Comparison of ENCODE assay signal across 9 cellular contexts in the genomic region with DNA sequence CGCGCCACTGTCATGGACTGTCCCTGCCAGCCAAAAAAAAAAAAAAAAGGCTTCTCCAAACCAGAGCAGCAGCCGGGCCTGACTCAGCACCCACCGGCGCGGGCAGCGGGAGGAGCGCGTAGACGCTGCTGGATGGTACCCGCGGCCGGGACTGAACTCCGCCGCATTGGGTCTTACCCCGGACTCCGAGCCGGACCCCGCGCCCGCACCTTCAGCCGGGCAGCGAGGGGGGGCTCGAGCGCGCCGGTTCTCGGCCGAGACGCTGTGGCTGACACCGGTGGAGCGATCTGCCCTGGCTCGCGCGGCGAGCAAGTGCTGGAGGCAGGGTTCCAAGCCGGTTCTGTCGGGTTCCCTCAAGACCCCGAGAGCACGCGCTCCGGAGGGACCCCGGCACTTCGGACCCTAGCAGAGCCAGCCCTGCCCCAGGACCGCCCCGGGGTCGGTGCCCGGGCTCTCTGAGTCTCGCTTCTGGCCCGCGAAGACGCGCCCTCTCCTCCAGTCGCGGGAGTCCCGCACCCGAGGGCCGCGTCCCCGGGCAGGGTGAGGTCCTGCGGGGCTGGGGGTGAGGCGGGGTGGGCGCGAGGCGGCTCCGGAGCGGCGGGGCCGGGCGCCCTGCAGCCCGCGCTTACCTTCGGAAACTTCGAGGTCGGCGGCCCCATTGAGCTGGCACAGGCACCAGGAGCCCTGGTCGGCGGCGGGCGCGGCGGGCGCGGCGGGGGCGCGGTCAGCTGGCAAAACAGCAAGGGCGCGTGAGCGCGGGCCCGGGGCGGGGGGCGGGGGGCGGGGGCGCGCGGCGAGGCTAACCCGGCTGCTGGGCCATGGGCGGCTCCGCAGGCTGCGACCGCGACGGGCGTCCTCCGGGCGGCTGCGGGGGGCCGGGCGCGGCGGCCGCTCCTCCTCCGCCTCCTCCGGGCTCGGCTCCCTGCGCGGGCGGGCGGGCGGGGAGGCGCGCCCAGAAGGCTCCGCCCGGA. TPM values are rescaled to one million over a fixed set of nuclear protein-coding genes. Genes with fewer than 3 reads are reported as not detected.
DNase-seq lines count a peak whose midpoint lies in the region; ATAC-seq and TF ChIP-seq lines count a peak whose summit lies in the region.
"Had no signal": no experiment of that assay in that cellular context is flagged by ENCODE, and none has a peak within 500 bp of the region (broad histone marks: within the 10 kb centered on the region; RNA-seq: fewer than 3 reads in every experiment).

No MANE protein-coding gene starts in this region.

- H3K27me3 ChIP-seq in H7 (ENCODE audit: control insufficient read depth, insufficient read depth, low read length) (peaks cover 69% of the 10 kb centered on the region), colonic mucosa (peaks cover 37% of the 10 kb centered on the region)

- H3K4me3 ChIP-seq in H7 (ENCODE audit: insufficient read depth, low read depth, low read length) (peak overlapping the region; percentile 36), colonic mucosa (peak overlapping the region; percentile 15)

- H3K27ac ChIP-seq in colonic mucosa: no peak overlapping the region

- intact Hi-C loops in colonic mucosa (cut with DNase I): no loop called here

- peaks cover 34% of the 10 kb centered on the region for H3K27me3 Mint-ChIP-seq in memory B cell
- H3K27me3 Mint-ChIP-seq in activated CD8-positive, alpha-beta T cell treated with anti-CD3 and anti-CD28 coated beads, Interleukin-2, amount 10 ng/mL, durations not matched to agents 7 days and 5 days (ENCODE audit: low read depth): peaks cover 58% of the 10 kb centered on the region
- peaks cover 68% of the 10 kb centered on the region for H3K27me3 Mint-ChIP-seq in activated CD4-positive, alpha-beta memory T cell treated with anti-CD3 and anti-CD28 coated beads, Interleukin-2, amount 10 ng/mL, durations not matched to agents 7 days and 5 days
- peaks cover 59 to 84% of the 10 kb centered on the region in 2 donors for H3K27me3 Mint-ChIP-seq in effector memory CD8-positive, alpha-beta T cell

- H3K9ac ChIP-seq in colonic mucosa (ENCODE audit: low read depth in 2 of 2, low read length in 2 of 2): peak overlapping the region in 1 of 2 donors; percentile 24

- no peak for ATAC-seq in memory B cell (ENCODE audit: low read depth)
- no peak for ATAC-seq in activated CD8-positive, alpha-beta T cell treated with anti-CD3 and anti-CD28 coated beads, Interleukin-2, amount 10 ng/mL, durations not matched to agents 7 days and 5 days
- no peak for ATAC-seq in effector memory CD8-positive, alpha-beta T cell (replicated peaks)

- peaks cover 10% of the 10 kb centered on the region for H3K4me1 Mint-ChIP-seq in memory B cell
- H3K4me1 Mint-ChIP-seq in activated CD8-positive, alpha-beta T cell treated with anti-CD3 and anti-CD28 coated beads, Interleukin-2, amount 10 ng/mL, durations not matched to agents 7 days and 5 days (ENCODE audit: low read depth): peaks cover 16% of the 10 kb centered on the region
- peaks cover 5% of the 10 kb centered on the region for H3K4me1 Mint-ChIP-seq in activated CD4-positive, alpha-beta memory T cell treated with anti-CD3 and anti-CD28 coated beads, Interleukin-2, amount 10 ng/mL, durations not matched to agents 7 days and 5 days
- peaks cover 0 to 14% of the 10 kb centered on the region in 2 donors for H3K4me1 Mint-ChIP-seq in effector memory CD8-positive, alpha-beta T cell (ENCODE audit: low read depth in 2 of 2)

- TF ChIP-seq CTCF in colonic mucosa (IDR thresholded peaks at IDR 0.05): no peak

- no peaks in the 10 kb centered on the region for H3K36me3 ChIP-seq in H7 (replicated peaks; ENCODE audit: control insufficient read depth, insufficient read depth, low read length)
- no peaks in the 10 kb centered on the region for H3K36me3 ChIP-seq in colonic mucosa

- H3K36me3 Mint-ChIP-seq in memory B cell: no peaks in the 10 kb centered on the region
- no peaks in the 10 kb centered on the region for H3K36me3 Mint-ChIP-seq in activated CD8-positive, alpha-beta T cell treated with anti-CD3 and anti-CD28 coated beads, Interleukin-2, amount 10 ng/mL, durations not matched to agents 7 days and 5 days (ENCODE audit: low read depth)
- no peaks in the 10 kb centered on the region for H3K36me3 Mint-ChIP-seq in activated CD4-positive, alpha-beta memory T cell treated with anti-CD3 and anti-CD28 coated beads, Interleukin-2, amount 10 ng/mL, durations not matched to agents 7 days and 5 days (ENCODE audit: low read depth)
- no peaks in the 10 kb centered on the region for H3K36me3 Mint-ChIP-seq in effector memory CD8-positive, alpha-beta T cell (ENCODE audit: insufficient read depth)

- CTCF ChIA-PET in activated CD8-positive, alpha-beta T cell treated with anti-CD3 and anti-CD28 coated beads, Interleukin-2, amount 10 ng/mL, durations not matched to agents 7 days and 5 days (lab: Charles Lee): interaction anchor here (1.5 kb wide), 1 partner anchor 16 kb away, joined by 6 read pairs; no protein-coding TSS in a partner anchor
- CTCF ChIA-PET in activated CD4-positive, alpha-beta memory T cell treated with anti-CD3 and anti-CD28 coated beads, Interleukin-2, amount 10 ng/mL, durations not matched to agents 7 days and 5 days (lab: Charles Lee): interaction anchor here (1.0 kb wide), 1 partner anchor 17 kb away, joined by 3 read pairs; no protein-coding TSS in a partner anchor

- no peaks in the 10 kb centered on the region for H3K9me3 ChIP-seq in colonic mucosa

- peak overlapping the region; percentile 5 for H3K4me3 Mint-ChIP-seq in memory B cell
- H3K4me3 Mint-ChIP-seq in activated CD8-positive, alpha-beta T cell treated with anti-CD3 and anti-CD28 coated beads, Interleukin-2, amount 10 ng/mL, durations not matched to agents 7 days and 5 days: no peak overlapping the region
- H3K4me3 Mint-ChIP-seq in activated CD4-positive, alpha-beta memory T cell treated with anti-CD3 and anti-CD28 coated beads, Interleukin-2, amount 10 ng/mL, durations not matched to agents 7 days and 5 days: no peak overlapping the region
- peak overlapping the region in 1 of 2 donors; percentile 25 for H3K4me3 Mint-ChIP-seq in effector memory CD8-positive, alpha-beta T cell

- POLR2A ChIA-PET in activated CD8-positive, alpha-beta T cell treated with anti-CD3 and anti-CD28 coated beads, Interleukin-2, amount 10 ng/mL, durations not matched to agents 7 days and 5 days (lab: Charles Lee): no interaction called here
- POLR2A ChIA-PET in activated CD4-positive, alpha-beta memory T cell treated with anti-CD3 and anti-CD28 coated beads, Interleukin-2, amount 10 ng/mL, durations not matched to agents 7 days and 5 days (lab: Charles Lee): no interaction called here

- H3K9me3 Mint-ChIP-seq in memory B cell: no peaks in the 10 kb centered on the region
- no peaks in the 10 kb centered on the region for H3K9me3 Mint-ChIP-seq in activated CD8-positive, alpha-beta T cell treated with anti-CD3 and anti-CD28 coated beads, Interleukin-2, amount 10 ng/mL, durations not matched to agents 7 days and 5 days (ENCODE audit: insufficient read depth)
- no peaks in the 10 kb centered on the region for H3K9me3 Mint-ChIP-seq in activated CD4-positive, alpha-beta memory T cell treated with anti-CD3 and anti-CD28 coated beads, Interleukin-2, amount 10 ng/mL, durations not matched to agents 7 days and 5 days
- no peaks in the 10 kb centered on the region for H3K9me3 Mint-ChIP-seq in effector memory CD8-positive, alpha-beta T cell

- DNase-seq in 8988T (peak; percentile 72), H7 (peak; percentile 91), colonic mucosa (peak; percentile 31), memory B cell (ENCODE audit: low spot score in 2 of 2) (no peak), NCI-H524 treated with DMSO at 0.1 percent for 48 hours (lab: John Stamatoyannopoulos, UW) (no peak)
- no peak for DNase-seq in activated CD8-positive, alpha-beta T cell treated with anti-CD3 and anti-CD28 coated beads, Interleukin-2, amount 10 ng/mL, durations not matched to agents 7 days and 5 days
- no peak for DNase-seq in activated CD4-positive, alpha-beta memory T cell treated with anti-CD3 and anti-CD28 coated beads, Interleukin-2, amount 10 ng/mL, durations not matched to agents 7 days and 5 days
- no peak for DNase-seq in effector memory CD8-positive, alpha-beta T cell
- DNase-seq: activated CD4-positive, alpha-beta T cell treated with anti-CD3 and anti-CD28 coated beads, Interleukin-2, amount 50 U/mL, for 4 hours had no signal

- H3K27ac Mint-ChIP-seq in memory B cell: no peak overlapping the region
- no peak overlapping the region for H3K27ac Mint-ChIP-seq in activated CD8-positive, alpha-beta T cell treated with anti-CD3 and anti-CD28 coated beads, Interleukin-2, amount 10 ng/mL, durations not matched to agents 7 days and 5 days
- H3K27ac Mint-ChIP-seq in activated CD4-positive, alpha-beta memory T cell treated with anti-CD3 and anti-CD28 coated beads, Interleukin-2, amount 10 ng/mL, durations not matched to agents 7 days and 5 days: no peak overlapping the region
- H3K27ac Mint-ChIP-seq in effector memory CD8-positive, alpha-beta T cell: no peak overlapping the region

- H3K4me1 ChIP-seq in colonic mucosa: no peaks in the 10 kb centered on the region

RNA-seq across cellular contexts. Expression of gene MAN2B2, which starts 11.8 kb away (rescaled TPM):
- 3.4 and 4.4 TPM in 2 replicates for total RNA-seq in H7 (2014; rRNA removed; shearing (Covaris generic))
- 10 to 100 TPM; 30.7 to 31.1 TPM for total RNA-seq in colonic mucosa
- 10 to 100 TPM; 27.6 to 29.1 TPM for total RNA-seq in activated CD8-positive, alpha-beta T cell treated with anti-CD3 and anti-CD28 coated beads, Interleukin-2, amount 10 ng/mL, durations not matched to agents 7 days and 5 days
- 10 to 100 TPM; 34.8 to 36.3 TPM for total RNA-seq in activated CD4-positive, alpha-beta memory T cell treated with anti-CD3 and anti-CD28 coated beads, Interleukin-2, amount 10 ng/mL, durations not matched to agents 7 days and 5 days

Comparison
In these comparisons a context has a peak if more than half of its experiments do, and no peak if none do; other contexts are left out.
1. DNase-seq: peak in 8988T (single experiment), H7 (single experiment) and colonic mucosa (single experiment); none in memory B cell (0 of 2), activated CD8-positive, alpha-beta T cell treated with anti-CD3 and anti-CD28 coated beads, Interleukin-2, amount 10 ng/mL, durations not matched to agents 7 days and 5 days (single experiment), NCI-H524 treated with DMSO at 0.1 percent for 48 hours (single experiment), activated CD4-positive, alpha-beta memory T cell treated with anti-CD3 and anti-CD28 coated beads, Interleukin-2, amount 10 ng/mL, durations not matched to agents 7 days and 5 days (single experiment) and effector memory CD8-positive, alpha-beta T cell (0 of 3).